In the genomic region with DNA sequence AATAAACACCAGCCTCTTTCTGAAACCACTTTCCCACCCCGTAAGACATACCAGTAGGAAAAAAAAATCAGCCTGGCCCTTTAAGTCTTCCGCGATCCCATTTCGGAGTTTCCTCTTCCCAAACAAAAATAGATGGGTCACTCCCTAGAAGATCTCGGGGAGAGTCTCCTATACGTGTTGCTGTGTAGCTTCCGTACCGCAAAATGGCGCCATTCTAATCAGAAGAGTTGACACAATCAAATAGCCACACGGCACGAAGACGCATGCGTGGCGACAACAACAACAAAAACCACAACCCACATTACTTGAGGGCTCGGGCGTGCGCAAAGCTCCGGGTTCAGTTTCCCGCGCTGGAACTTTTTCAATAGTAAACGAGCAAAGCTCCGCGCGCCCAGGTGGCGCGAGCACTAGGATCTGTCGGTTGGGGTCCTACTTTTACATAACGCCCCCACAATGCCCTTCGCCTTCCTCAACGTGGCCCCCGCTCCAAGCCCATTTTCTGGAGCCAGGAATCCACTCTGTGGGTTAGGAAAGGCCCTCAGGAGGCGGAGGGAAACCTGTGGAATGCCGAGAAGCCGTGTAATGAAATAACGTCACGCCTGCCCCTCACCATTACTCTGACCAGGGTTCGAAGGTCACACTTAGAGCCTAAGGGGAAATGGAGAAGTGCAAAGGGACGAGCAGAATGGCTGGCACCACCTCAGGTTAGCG, we compare ENCODE assay signal across 8 cellular contexts. TPM values are rescaled to one million over a fixed set of nuclear protein-coding genes. Genes with fewer than 3 reads are reported as not detected.
DNase-seq lines count a peak whose midpoint lies in the region; ATAC-seq and TF ChIP-seq lines count a peak whose summit lies in the region.

TSS of gene GPANK1 (minus strand) at position 208 of the 711 bp plus-strand sequence. CDS start 519 bp downstream, outside the sequence.

- no peak within 1 kb of the TSS for H3K4ac ChIP-seq in neuronal stem cell (ENCODE audit: low read length)

- no peaks in the 10 kb centered on the region for H3K27me3 ChIP-seq in CD4-positive, alpha-beta T cell (ENCODE audit: control insufficient read depth, insufficient read depth, low read length)
- H3K27me3 ChIP-seq in SK-N-SH (ENCODE audit: insufficient read depth) (no peaks in the 10 kb centered on the region), neuronal stem cell (ENCODE audit: control insufficient read depth in 3 of 3, insufficient read depth in 3 of 3, low read depth in 1 of 3, low read length in 3 of 3) (no peaks in the 10 kb centered on the region)

- H4K20me1 ChIP-seq in SK-N-SH (ENCODE audit: insufficient read depth), result no peaks in the 10 kb centered on the region

- H3K27ac Mint-ChIP-seq in CD4-positive, alpha-beta T cell, result peak within 1 kb of the TSS; percentile 97
- H3K27ac Mint-ChIP-seq in activated naive CD4-positive, alpha-beta T cell treated with anti-CD3 and anti-CD28 coated beads for 36 hours, result peak within 1 kb of the TSS; percentile 97

- no peak for TF ChIP-seq RAD21 in SK-N-SH (IDR thresholded peaks at IDR 0.05; ENCODE audit: low read length)

- CTCF ChIA-PET in CD4-positive, alpha-beta T cell (lab: Charles Lee), result interaction anchor here (0.8 to 1.3 kb wide), 4 partner anchors 11 to 114 kb away, joined by 3 to 5 read pairs (median 3); partner anchors contain the start of gene BAG6
- CTCF ChIA-PET in SK-N-SH (lab: Yijun Ruan, JAX), result interaction anchor here (0.7 to 2.8 kb wide), 7 partner anchors 9 to 118 kb away, joined by 3 to 10 read pairs (median 5); partner anchors contain the start of genes APOM, ATP6V1G2, BAG6 and LY6G5C
- CTCF ChIA-PET in activated naive CD4-positive, alpha-beta T cell treated with anti-CD3 and anti-CD28 coated beads for 36 hours (lab: Charles Lee), result interaction anchor here (0.6 to 1.2 kb wide), 4 partner anchors 11 to 198 kb away, joined by 3 read pairs; no protein-coding TSS in a partner anchor

- WGBS in SK-N-SH (ENCODE audit: low lambda C conversion rate), result under 1% methylated on average over 39 of the region's 39 CpGs
- no CpG with 5 or more reads among the region's 39 CpGs for WGBS in neuronal stem cell (ENCODE audit: extremely low coverage in 2 of 2, insufficient read length in 2 of 2, insufficient replicate concordance in 1 of 2), 2 donors

- H3K27ac ChIP-seq in CD4-positive, alpha-beta T cell (ENCODE audit: low read depth, low read length), result peak within 1 kb of the TSS; percentile 96
- H3K27ac ChIP-seq in SK-N-SH (ENCODE audit: low read depth in 2 of 2, low read length in 1 of 2), result peak within 1 kb of the TSS; percentile 87 to 92
- H3K27ac ChIP-seq in neuronal stem cell (replicated peaks; ENCODE audit: low read length), result peak within 1 kb of the TSS; percentile 93

- H2BK5ac ChIP-seq in neuronal stem cell (ENCODE audit: low read length), result peak within 1 kb of the TSS; percentile 45

- no peak within 1 kb of the TSS for H3K14ac ChIP-seq in neuronal stem cell (ENCODE audit: low read length)

- POLR2A ChIA-PET in CD4-positive, alpha-beta T cell (lab: Charles Lee), result interaction anchor here (0.6 to 7.9 kb wide), 23 partner anchors 12 to 1584 kb away, joined by 3 to 250 read pairs (median 5); partner anchors contain the start of genes ABHD16A, AIF1, APOM and BAG6
- POLR2A ChIA-PET in SK-N-SH (lab: Yijun Ruan, JAX), result interaction anchor here (0.6 to 1.9 kb wide), 11 partner anchors 10 to 1307 kb away, joined by 3 to 20 read pairs (median 3); partner anchors contain the start of genes AGPAT1, BAG6, EHMT2 and LSM2

- no peak for TF ChIP-seq CTCF in CD4-positive, alpha-beta T cell (IDR thresholded peaks at IDR 0.05)
- no peak for TF ChIP-seq CTCF in SK-N-SH (IDR thresholded peaks at IDR 0.05)

- no peaks in the 10 kb centered on the region for H3K27me3 Mint-ChIP-seq in CD4-positive, alpha-beta T cell
- H3K27me3 Mint-ChIP-seq in activated naive CD4-positive, alpha-beta T cell treated with anti-CD3 and anti-CD28 coated beads for 36 hours (ENCODE audit: low read depth), result no peaks in the 10 kb centered on the region

- H3K18ac ChIP-seq in neuronal stem cell (ENCODE audit: low read length), result peak within 1 kb of the TSS; percentile 92

- H3K9me2 ChIP-seq in SK-N-SH, result no peaks in the 10 kb centered on the region

- H3F3A ChIP-seq in SK-N-SH (replicated peaks; ENCODE audit: insufficient read depth), result peaks cover 27% of the 10 kb centered on the region

- H3K4me3 Mint-ChIP-seq in CD4-positive, alpha-beta T cell, result peak within 1 kb of the TSS; percentile 95
- H3K4me3 Mint-ChIP-seq in activated naive CD4-positive, alpha-beta T cell treated with anti-CD3 and anti-CD28 coated beads for 36 hours, result peak within 1 kb of the TSS; percentile 95

- H2BK120ac ChIP-seq in neuronal stem cell (ENCODE audit: low read depth, low read length), result no peak within 1 kb of the TSS

- ATAC-seq in CD4-positive, alpha-beta T cell (ENCODE audit: poor library complexity), result peak; percentile 43
- peak; percentile 39 for ATAC-seq in GM21723 (IDR thresholded peaks at IDR 0.05; ENCODE audit: unreplicated experiment)

- H4K8ac ChIP-seq in neuronal stem cell (ENCODE audit: low read depth, low read length), result no peak within 1 kb of the TSS

- H3K9me3 ChIP-seq in CD4-positive, alpha-beta T cell (ENCODE audit: control insufficient read depth, low read length), result no peaks in the 10 kb centered on the region
- no peaks in the 10 kb centered on the region for H3K9me3 ChIP-seq in SK-N-SH
- H3K9me3 ChIP-seq in neuronal stem cell (replicated peaks in 1 of 2; ENCODE audit: control insufficient read depth in 2 of 2, insufficient read depth in 1 of 2, low read depth in 1 of 2, low read length in 2 of 2), result no peaks in the 10 kb centered on the region

- peak within 1 kb of the TSS; percentile 58 for H3K23ac ChIP-seq in neuronal stem cell (ENCODE audit: low read depth, low read length, poor library complexity)

- peak within 1 kb of the TSS; percentile 64 for H4K91ac ChIP-seq in neuronal stem cell (ENCODE audit: low read depth, low read length, poor library complexity)

- H3K4me3 ChIP-seq in SK-N-SH (ENCODE audit: low read depth in 2 of 2, low read length in 1 of 2), result peak within 1 kb of the TSS; percentile 86 to 89
- H3K4me3 ChIP-seq in neuronal stem cell (ENCODE audit: low read length in 2 of 2), result peak within 1 kb of the TSS; percentile 92 to 95

- H2AFZ ChIP-seq in SK-N-SH (ENCODE audit: low read depth), result peak within 1 kb of the TSS; percentile 58
- peak within 1 kb of the TSS; percentile 84 for H2AFZ ChIP-seq in neuronal stem cell (ENCODE audit: low read length)

- no peak for TF ChIP-seq EP300 in SK-N-SH (IDR thresholded peaks at IDR 0.05; ENCODE audit: borderline replicate concordance in 1 of 2, low read depth in 1 of 2, low read length in 1 of 2)

- H2AK5ac ChIP-seq in neuronal stem cell (ENCODE audit: low read depth, low read length), result peak within 1 kb of the TSS; percentile 85

- no peak within 1 kb of the TSS for H2BK12ac ChIP-seq in neuronal stem cell (ENCODE audit: low read length)

- intact Hi-C loops in CD4-positive, alpha-beta T cell (cut with DNase I, micrococcal nuclease), result loop anchor here (1.0 to 10.0 kb wide), 8 partner anchors 13 to 1540 kb away; partner anchors contain the start of genes BAG6 (in 2 of the 2), PRRC2A (in 2 of the 2), ABCF1 (in 1 of the 2) and ABHD16A (in 1 of the 2)
- intact Hi-C loops in activated naive CD4-positive, alpha-beta T cell treated with anti-CD3 and anti-CD28 coated beads for 36 hours (cut with micrococcal nuclease), result loop anchor here (1.0 to 10.0 kb wide), 14 partner anchors 13 to 1180 kb away; partner anchors contain the start of genes ABHD16A, ATP6V1G2, BAG6 and HSPA1B

- H2BK15ac ChIP-seq in neuronal stem cell (ENCODE audit: low read length), result no peak within 1 kb of the TSS

- peaks cover 56% of the 10 kb centered on the region for H3K4me1 Mint-ChIP-seq in CD4-positive, alpha-beta T cell (ENCODE audit: low read depth)
- peaks cover 65% of the 10 kb centered on the region for H3K4me1 Mint-ChIP-seq in activated naive CD4-positive, alpha-beta T cell treated with anti-CD3 and anti-CD28 coated beads for 36 hours (ENCODE audit: low read depth)

- peaks cover 77% of the 10 kb centered on the region for H3K79me2 ChIP-seq in SK-N-SH (ENCODE audit: insufficient read depth)

- H3K4me1 ChIP-seq in SK-N-SH (ENCODE audit: control insufficient read depth in 1 of 2, insufficient read depth in 2 of 2, low read depth in 1 of 2, low read length in 1 of 2), result peaks cover 17 to 18% of the 10 kb centered on the region in 2 experiments; a peak in 3 of 4 replicates
- H3K4me1 ChIP-seq in neuronal stem cell (ENCODE audit: control insufficient read depth in 2 of 2, insufficient read depth in 1 of 2, low read depth in 1 of 2, low read length in 2 of 2), result peaks cover 15 to 16% of the 10 kb centered on the region in 2 donors

- H3K9ac ChIP-seq in SK-N-SH (peak within 1 kb of the TSS; percentile 77), neuronal stem cell (ENCODE audit: low read depth, low read length, poor library complexity) (peak within 1 kb of the TSS; percentile 93)

- DNase-seq in CD4-positive, alpha-beta T cell, result peak; percentile 82 to 93 (median 86)
- DNase-seq in NCI-H1092 treated with DMSO at 0.1 percent for 48 hours (lab: John Stamatoyannopoulos, UW) (peak; percentile 83), SK-N-SH (peak; percentile 74), foreskin melanocyte (peak; percentile 94), neuronal stem cell (ENCODE audit: low spot score) (peak; percentile 79), stromal cell of bone marrow (ENCODE audit: low read depth) (peak; percentile 90)
- DNase-seq in activated naive CD4-positive, alpha-beta T cell treated with anti-CD3 and anti-CD28 coated beads for 36 hours, result peak; percentile 95

- H3K36me3 Mint-ChIP-seq in CD4-positive, alpha-beta T cell (ENCODE audit: low read depth), result peaks cover 84% of the 10 kb centered on the region
- H3K36me3 Mint-ChIP-seq in activated naive CD4-positive, alpha-beta T cell treated with anti-CD3 and anti-CD28 coated beads for 36 hours (ENCODE audit: low read depth), result peaks cover 71% of the 10 kb centered on the region

- H3K36me3 ChIP-seq in SK-N-SH (replicated peaks in 1 of 2; ENCODE audit: control insufficient read depth in 1 of 2, insufficient read depth in 2 of 2, low read length in 1 of 2) (peaks cover 38 to 40% of the 10 kb centered on the region in 2 experiments), neuronal stem cell (replicated peaks in 1 of 2; ENCODE audit: control insufficient read depth in 2 of 2, insufficient read depth in 2 of 2, low read length in 2 of 2) (peaks cover 30 to 66% of the 10 kb centered on the region in 2 donors)

- H3K4me2 ChIP-seq in SK-N-SH, result peak within 1 kb of the TSS; percentile 97
- peak within 1 kb of the TSS; percentile 92 for H3K4me2 ChIP-seq in neuronal stem cell (ENCODE audit: insufficient read depth, low read length, poor library complexity, severe bottlenecking)

- peaks cover 7% of the 10 kb centered on the region for H3K79me1 ChIP-seq in neuronal stem cell (ENCODE audit: low read depth, low read length)

- no peaks in the 10 kb centered on the region for H3K9me3 Mint-ChIP-seq in CD4-positive, alpha-beta T cell
- no peaks in the 10 kb centered on the region for H3K9me3 Mint-ChIP-seq in activated naive CD4-positive, alpha-beta T cell treated with anti-CD3 and anti-CD28 coated beads for 36 hours

RNA-seq across cellular contexts. Expression of gene GPANK1, which starts in this region (rescaled TPM):
- 10 to 100 TPM in 1 of 2 experiments, 1 to 10 TPM in 1; 9.8 to 11.0 TPM for total RNA-seq in CD4-positive, alpha-beta T cell
- polyA plus RNA-seq in SK-N-SH (2012; rRNA removed), result 18.3 and 19.1 TPM in 2 replicates
- 14.7 and 16.1 TPM in 2 replicates for polyA plus RNA-seq in SK-N-SH (2012; cell fraction: cytosol; rRNA removed)
- 22.2 and 29.8 TPM in 2 replicates for polyA plus RNA-seq in SK-N-SH (2012; cell fraction: nucleus; rRNA removed)
- total RNA-seq in activated naive CD4-positive, alpha-beta T cell treated with anti-CD3 and anti-CD28 coated beads for 36 hours, result 10 to 100 TPM; 31.2 to 32.4 TPM
- polyA plus RNA-seq in neuronal stem cell (2013, experiment 1 of 2), result 35.7 TPM
- polyA plus RNA-seq in neuronal stem cell (2013, experiment 2 of 2), result 37.4 TPM

Comparison
In these comparisons a context has a peak if more than half of its experiments do, and no peak if none do; other contexts are left out.
1. Peak in every context shown above with its lines: DNase-seq, ATAC-seq, H3K4me3 ChIP-seq and H3K27ac ChIP-seq.